In genomic region chr17:5122056-5122455, GRCh38 we compare ENCODE assay signal across 10 cellular contexts. TPM values are rescaled to one million over a fixed set of nuclear protein-coding genes. Genes with fewer than 3 reads are reported as not detected.
DNase-seq lines count a peak whose midpoint lies in the region; ATAC-seq, FAIRE-seq and TF ChIP-seq lines count a peak whose summit lies in the region.
"Not testable (repeated sequence)": the region's sequence is repeated elsewhere in the genome, so short reads cannot be mapped to it uniquely, and the experiment has no call there.
"Had no signal": no experiment of that assay in that cellular context is flagged by ENCODE, and none has a peak within 500 bp of the region (broad histone marks: within the 10 kb centered on the region; RNA-seq: fewer than 3 reads in every experiment).

No MANE protein-coding gene starts in this region.

- H2BK20ac ChIP-seq in H1 (ENCODE audit: low read length): not testable (repeated sequence)

- ATAC-seq in CD8-positive, alpha-beta T cell; activated T-helper 17 cell treated with anti-CD3 and anti-CD28 coated beads, Interleukin-2, amount 50 U/mL, for 72 hours (replicated peaks): not testable (repeated sequence)
- ATAC-seq in gastrocnemius medialis: peak in 1 of 2 donors; percentile 6

- not testable (repeated sequence) for H3K4me1 ChIP-seq in CD8-positive, alpha-beta T cell (ENCODE audit: insufficient read depth, low read length); NT2/D1 (ENCODE audit: insufficient read depth, insufficient read length); H1 (replicated peaks in 1 of 4; ENCODE audit: control insufficient read depth in 3 of 4, insufficient read depth in 4 of 4, low read length in 3 of 4)
- H3K4me1 ChIP-seq in gastrocnemius medialis (peaks cover 18 to 27% of the 10 kb centered on the region in 2 donors), tibial nerve (peaks cover 0 to 15% (median 0%) of the 10 kb centered on the region in 4 donors)

- peak in 1 of 7 experiments; percentile 19 for DNase-seq in CD8-positive, alpha-beta T cell
- not testable (repeated sequence) for DNase-seq in NT2/D1 (ENCODE audit: low read depth, low spot score); H1 (ENCODE audit: low read depth in 1 of 2, low spot score in 2 of 2); immature natural killer cell; nephron progenitor cell; gastrocnemius medialis
- DNase-seq in tibial nerve (ENCODE audit: low spot score in 2 of 2): peak in 1 of 2 donors; percentile 4

- H3K79me2 ChIP-seq in H1 (ENCODE audit: control insufficient read depth in 1 of 2, insufficient read depth in 2 of 2, low read length in 2 of 2): not testable (repeated sequence)

- in situ Hi-C loops in gastrocnemius medialis (cut with MboI; ENCODE audit: low sequenced_read_pairs in 4 of 4): not testable (repeated sequence)

- peak overlapping the region; percentile 63 to 97 for H3K4me2 ChIP-seq in H1 (ENCODE audit: insufficient read depth in 1 of 2, low read depth in 2 of 2, low read length in 2 of 2)

- H3K4ac ChIP-seq in H1 (replicated peaks; ENCODE audit: insufficient read length, low read depth, low read length): not testable (repeated sequence)

- TF ChIP-seq EP300 in H1 (IDR thresholded peaks at IDR 0.05; ENCODE audit: borderline replicate concordance in 1 of 2, low read depth in 2 of 2, low read length in 2 of 2); tibial nerve (IDR thresholded peaks at IDR 0.05): not testable (repeated sequence)

- H3K27ac ChIP-seq in CD8-positive, alpha-beta T cell (ENCODE audit: low read depth, low read length); H1 (ENCODE audit: low read depth, low read length); tibial nerve: not testable (repeated sequence)
- peak overlapping the region; percentile 86 to 92 (median 88) for H3K27ac ChIP-seq in gastrocnemius medialis

- TF ChIP-seq CTCF in CD8-positive, alpha-beta T cell (IDR thresholded peaks at IDR 0.05); H1 (IDR thresholded peaks at IDR 0.05; ENCODE audit: control extremely low read depth in 1 of 3, insufficient read depth in 1 of 3, low read depth in 1 of 3, low read length in 3 of 3); nephron progenitor cell (IDR thresholded peaks at IDR 0.05); gastrocnemius medialis (IDR thresholded peaks at IDR 0.05 in 4 of 5, conservative IDR thresholded peaks at IDR 0.05 in 1 of 5); tibial nerve (IDR thresholded peaks at IDR 0.05): not testable (repeated sequence)

- H3K4me3 Mint-ChIP-seq in CD8-positive, alpha-beta T cell: peak overlapping the region; percentile 35
- H3K4me3 Mint-ChIP-seq in activated T-helper 17 cell treated with anti-CD3 and anti-CD28 coated beads, Interleukin-2, amount 50 U/mL, for 72 hours: peak overlapping the region; percentile 37
- H3K4me3 Mint-ChIP-seq in immature natural killer cell (peak overlapping the region in 4 of 5 donors; percentile 42 to 64 (median 56)), nephron progenitor cell (peak overlapping the region; percentile 71)

- H3K27me3 Mint-ChIP-seq in CD8-positive, alpha-beta T cell (ENCODE audit: low read depth): peaks cover 39% of the 10 kb centered on the region
- H3K27me3 Mint-ChIP-seq in activated T-helper 17 cell treated with anti-CD3 and anti-CD28 coated beads, Interleukin-2, amount 50 U/mL, for 72 hours: peaks cover 35% of the 10 kb centered on the region
- H3K27me3 Mint-ChIP-seq in immature natural killer cell (ENCODE audit: low read depth in 3 of 3) (peaks cover 6 to 17% (median 15%) of the 10 kb centered on the region in 3 donors), nephron progenitor cell (ENCODE audit: low read depth, poor library complexity) (peaks cover 73% of the 10 kb centered on the region)

- H3K23ac ChIP-seq in H1 (ENCODE audit: insufficient read length): not testable (repeated sequence)

- H3K9me3 ChIP-seq in CD8-positive, alpha-beta T cell (ENCODE audit: low read length); NT2/D1 (ENCODE audit: insufficient read depth, low read length); H1 (ENCODE audit: insufficient read depth in 2 of 2, low read depth in 1 of 2, low read length in 1 of 2); gastrocnemius medialis: not testable (repeated sequence)
- peaks cover 0 to 16% (median 0%) of the 10 kb centered on the region in 4 donors for H3K9me3 ChIP-seq in tibial nerve

- CTCF ChIA-PET in CD8-positive, alpha-beta T cell (lab: Charles Lee): interaction anchor here (1.1 kb wide), 1 partner anchor 317 kb away, joined by 4 read pairs; the partner anchor contains the start of gene C1QBP
- CTCF ChIA-PET in H1 (lab: Charles Lee; ENCODE audit: partially characterized antibody): interaction anchor here (1.1 to 1.3 kb wide), 2 partner anchors 9 to 11 kb away, joined by 3 read pairs; no protein-coding TSS in a partner anchor

- H3K36me3 ChIP-seq in CD8-positive, alpha-beta T cell (ENCODE audit: insufficient read depth, low read length); NT2/D1 (ENCODE audit: insufficient read depth, insufficient read length, low read length); H1 (ENCODE audit: control insufficient read depth in 2 of 4, insufficient read depth in 4 of 4, low read length in 3 of 4); gastrocnemius medialis; tibial nerve: not testable (repeated sequence)

- not testable (repeated sequence) for H3K36me3 Mint-ChIP-seq in CD8-positive, alpha-beta T cell; activated T-helper 17 cell treated with anti-CD3 and anti-CD28 coated beads, Interleukin-2, amount 50 U/mL, for 72 hours (ENCODE audit: low read depth); immature natural killer cell; nephron progenitor cell (ENCODE audit: low read depth)

- not testable (repeated sequence) for H3K4me3 ChIP-seq in CD8-positive, alpha-beta T cell (ENCODE audit: low read depth, low read length)
- peak overlapping the region; percentile 69 for H3K4me3 ChIP-seq in NT2/D1 (ENCODE audit: insufficient read length, low read depth)
- H3K4me3 ChIP-seq in H1 (ENCODE audit: extremely low read depth in 1 of 4, insufficient read depth in 2 of 4, low read depth in 3 of 4, low read length in 4 of 4): peak overlapping the region in 3 of 4 experiments; percentile 58 to 74 (median 61); a peak in 2 of 8 replicates
- peak overlapping the region; percentile 65 to 78 (median 74) for H3K4me3 ChIP-seq in gastrocnemius medialis
- peak overlapping the region in 3 of 4 donors; percentile 17 to 55 (median 26) for H3K4me3 ChIP-seq in tibial nerve

- H2BK5ac ChIP-seq in H1 (ENCODE audit: low read depth, low read length): not testable (repeated sequence)

- not testable (repeated sequence) for H2BK15ac ChIP-seq in H1 (ENCODE audit: low read length)

- H4K8ac ChIP-seq in H1 (ENCODE audit: extremely low read depth, insufficient read depth, low read length): peak overlapping the region; percentile 80; the same call in 1 of the 2 replicates

- H3K9ac ChIP-seq in NT2/D1 (ENCODE audit: insufficient read length, low read depth) (peak overlapping the region; percentile 42), H1 (replicated peaks in 1 of 4; ENCODE audit: extremely low read depth in 1 of 4, low read depth in 3 of 4, low read length in 3 of 4) (0 out of 7 replicates have a peak overlapping the region, but pooled peaks of 1 of the 4 experiments have one; percentile 29)

- TF ChIP-seq POLR2A in H1 (IDR thresholded peaks at IDR 0.05; ENCODE audit: control extremely low read depth in 1 of 2, low read depth in 2 of 2, low read length in 2 of 2); gastrocnemius medialis (IDR thresholded peaks at IDR 0.05); tibial nerve (IDR thresholded peaks at IDR 0.05): not testable (repeated sequence)

- not testable (repeated sequence) for H3K18ac ChIP-seq in H1 (ENCODE audit: extremely low read depth, low read length)

- not testable (repeated sequence) for H3K9me3 Mint-ChIP-seq in CD8-positive, alpha-beta T cell; activated T-helper 17 cell treated with anti-CD3 and anti-CD28 coated beads, Interleukin-2, amount 50 U/mL, for 72 hours; immature natural killer cell
- H3K9me3 Mint-ChIP-seq in nephron progenitor cell: peaks cover 16% of the 10 kb centered on the region

- intact Hi-C loops in CD8-positive, alpha-beta T cell (cut with DNase I, micrococcal nuclease): not testable (repeated sequence)
- intact Hi-C loops in gastrocnemius medialis (cut with DNase I; ENCODE audit: low total_unique reads): loop anchor here (5.0 kb wide), 1 partner anchor 120 kb away; no protein-coding TSS in a partner anchor

- TF ChIP-seq RAD21 in H1 (IDR thresholded peaks at IDR 0.05 in 1 of 2, conservative IDR thresholded peaks at IDR 0.05 in 1 of 2; ENCODE audit: low read depth in 2 of 2, low read length in 2 of 2): not testable (repeated sequence)

- not testable (repeated sequence) for H2AK5ac ChIP-seq in H1 (ENCODE audit: low read depth, low read length)

- H4K20me1 ChIP-seq in H1 (replicated peaks in 1 of 2; ENCODE audit: control insufficient read depth in 1 of 2, insufficient read depth in 2 of 2, low read length in 2 of 2): not testable (repeated sequence)

- not testable (repeated sequence) for H4K5ac ChIP-seq in H1 (ENCODE audit: insufficient read length, low read depth, low read length)

- H3K4me1 Mint-ChIP-seq in CD8-positive, alpha-beta T cell (ENCODE audit: low read depth); activated T-helper 17 cell treated with anti-CD3 and anti-CD28 coated beads, Interleukin-2, amount 50 U/mL, for 72 hours; immature natural killer cell: not testable (repeated sequence)
- peaks cover 15% of the 10 kb centered on the region for H3K4me1 Mint-ChIP-seq in nephron progenitor cell

- WGBS in H1 (ENCODE audit: extremely low coverage in 1 of 2, insufficient coverage in 1 of 2, insufficient read length in 1 of 2, insufficient replicate concordance in 2 of 2, low coverage in 1 of 2, low lambda C conversion rate in 2 of 2, missing lambda C conversion rate in 1 of 2), 2 experiments: 69% methylated on average over 7 of the region's 7 CpGs; no CpG with 5 or more reads in 1 of the 2 experiments
- WGBS in tibial nerve, 2 donors: 64 to 70% methylated on average over 7 of the region's 7 CpGs

- H2AFZ ChIP-seq in H1 (ENCODE audit: low read length): peak overlapping the region; percentile 43

- not testable (repeated sequence) for H3K79me1 ChIP-seq in H1 (ENCODE audit: low read depth, low read length)

- H3K23me2 ChIP-seq in H1 (ENCODE audit: low read depth, low read length): not testable (repeated sequence)

- H2BK120ac ChIP-seq in H1 (replicated peaks; ENCODE audit: low read depth, low read length): not testable (repeated sequence)

- not testable (repeated sequence) for FAIRE-seq in H1 (lab: Jason Lieb, UNC)

- not testable (repeated sequence) for H4K91ac ChIP-seq in H1 (replicated peaks; ENCODE audit: insufficient read length, low read length)

- not testable (repeated sequence) for H3K14ac ChIP-seq in H1 (ENCODE audit: insufficient read length)

- H3K27me3 ChIP-seq in CD8-positive, alpha-beta T cell (ENCODE audit: insufficient read depth, low read length); NT2/D1 (ENCODE audit: insufficient read depth, insufficient read length); gastrocnemius medialis: not testable (repeated sequence)
- H3K27me3 ChIP-seq in H1 (replicated peaks in 1 of 4; ENCODE audit: control insufficient read depth in 3 of 4, extremely low read depth in 1 of 4, insufficient read depth in 3 of 4, low read length in 3 of 4) (peaks cover 0 to 26% (median 15%) of the 10 kb centered on the region in 4 experiments; a peak in 6 of 7 replicates), tibial nerve (peaks cover 0 to 47% of the 10 kb centered on the region in 2 donors)

- POLR2A ChIA-PET in CD8-positive, alpha-beta T cell (lab: Charles Lee): interaction anchor here (0.6 kb wide), 1 partner anchor 68 kb away, joined by 3 read pairs; no protein-coding TSS in a partner anchor
- POLR2A ChIA-PET in H1 (lab: Charles Lee; ENCODE audit: partially characterized antibody): interaction anchor here (0.6 to 4.2 kb wide), 5 partner anchors 8 to 44 kb away, joined by 3 to 28 read pairs (median 3); partner anchors contain the start of gene ZNF232

- H3K27ac Mint-ChIP-seq in CD8-positive, alpha-beta T cell; activated T-helper 17 cell treated with anti-CD3 and anti-CD28 coated beads, Interleukin-2, amount 50 U/mL, for 72 hours; immature natural killer cell; nephron progenitor cell: not testable (repeated sequence)

- H3K56ac ChIP-seq in H1 (replicated peaks; ENCODE audit: insufficient read length, low read depth, low read length): not testable (repeated sequence)

- peak overlapping the region; percentile 53; the same call in 1 of the 2 replicates for H2BK12ac ChIP-seq in H1 (ENCODE audit: low read depth, low read length)

RNA-seq across cellular contexts. Expression of gene USP6, which starts 6.2 kb away (rescaled TPM):
- total RNA-seq in CD8-positive, alpha-beta T cell: under 1 TPM; 0.06 to 0.22 TPM
- total RNA-seq in activated T-helper 17 cell treated with anti-CD3 and anti-CD28 coated beads, Interleukin-2, amount 50 U/mL, for 72 hours: under 1 TPM; 0.06 to 0.08 TPM
- total RNA-seq in H1 (2021; fragmentation: NEBNext Ultra II Directional; extraction: Animal tissue kit (Norgen Biotek cat#: 25700)): 0.25 and 0.32 TPM in 2 replicates
- 0.05 and 0.08 TPM in 2 replicates for polyA plus RNA-seq in H1 (2011; rRNA removed)
- polyA plus RNA-seq in H1 (2011; cell fraction: cytosol; rRNA removed): 0.12 TPM
- polyA plus RNA-seq in H1 (2011; cell fraction: nucleus; rRNA removed): 0.48 TPM
- polyA plus RNA-seq in H1 (2012, experiment 1 of 2): 0.11 to 0.16 TPM (median 0.13 TPM) in 4 replicates
- not detected for polyA plus RNA-seq in H1 (2012, experiment 2 of 2)
- polyA plus RNA-seq in H1 (2013, experiment 1 of 2): 0.04 TPM
- 0.02 TPM for polyA plus RNA-seq in H1 (2013, experiment 2 of 2)
- polyA minus RNA-seq in H1 (2011; rRNA and poly(A)+ RNA removed): 0.12 and 0.28 TPM in 2 replicates
- polyA minus RNA-seq in H1 (2011; cell fraction: cytosol; rRNA and poly(A)+ RNA removed): 0.15 TPM
- 0.50 TPM for polyA minus RNA-seq in H1 (2011; cell fraction: nucleus; rRNA and poly(A)+ RNA removed)
- polyA plus RNA-seq in immature natural killer cell: under 1 TPM; 0.03 to 0.12 (median 0.03) TPM
- total RNA-seq in gastrocnemius medialis: under 1 TPM; 0.26 to 0.97 (median 0.63) TPM
- 1 to 10 TPM in 1 of 4 donors, under 1 TPM in 1, not detected in 2; under 0.01 to 3.9 TPM for total RNA-seq in tibial nerve
- total RNA-seq: esophagus mucosa had no signal
- polyA plus RNA-seq: keratinocyte had no signal

RNA-seq across cellular contexts. Expression of gene ZNF232, which starts 10.4 kb away (rescaled TPM):
- 1 to 10 TPM; 5.7 to 6.1 TPM for total RNA-seq in CD8-positive, alpha-beta T cell
- total RNA-seq in activated T-helper 17 cell treated with anti-CD3 and anti-CD28 coated beads, Interleukin-2, amount 50 U/mL, for 72 hours: 10 to 100 TPM; 10.7 to 16.3 TPM
- 39.8 and 41.0 TPM in 2 replicates for total RNA-seq in H1 (2021; fragmentation: NEBNext Ultra II Directional; extraction: Animal tissue kit (Norgen Biotek cat#: 25700))
- polyA plus RNA-seq in H1 (2011; rRNA removed) (9.2 and 11.1 TPM in 2 replicates), immature natural killer cell (1 to 10 TPM; 1.8 to 9.8 (median 4.4) TPM)
- 15.6 TPM for polyA plus RNA-seq in H1 (2011; cell fraction: cytosol; rRNA removed)
- 13.4 TPM for polyA plus RNA-seq in H1 (2011; cell fraction: nucleus; rRNA removed)
- 25.1 to 28.4 TPM (median 26.8 TPM) in 4 replicates for polyA plus RNA-seq in H1 (2012, experiment 1 of 2)
- polyA plus RNA-seq in H1 (2012, experiment 2 of 2): 9.6 TPM
- 28.4 TPM for polyA plus RNA-seq in H1 (2013, experiment 1 of 2)
- polyA plus RNA-seq in H1 (2013, experiment 2 of 2): 27.7 TPM
- polyA minus RNA-seq in H1 (2011; rRNA and poly(A)+ RNA removed): 20.4 and 22.6 TPM in 2 replicates
- 10.9 TPM for polyA minus RNA-seq in H1 (2011; cell fraction: cytosol; rRNA and poly(A)+ RNA removed)
- 14.4 TPM for polyA minus RNA-seq in H1 (2011; cell fraction: nucleus; rRNA and poly(A)+ RNA removed)
- total RNA-seq in gastrocnemius medialis (10 to 100 TPM in 1 of 4 donors, 1 to 10 TPM in 3; 5.8 to 13.5 (median 7.7) TPM), tibial nerve (10 to 100 TPM in 2 of 4 donors, 1 to 10 TPM in 2; 7.3 to 16.4 (median 9.8) TPM)

RNA-seq across cellular contexts. Expression of gene ZFP3, which starts 43.8 kb away (rescaled TPM):
- 1 to 10 TPM; 2.6 to 2.7 TPM for total RNA-seq in CD8-positive, alpha-beta T cell
- total RNA-seq in activated T-helper 17 cell treated with anti-CD3 and anti-CD28 coated beads, Interleukin-2, amount 50 U/mL, for 72 hours: 1 to 10 TPM; 1.4 to 1.9 TPM
- total RNA-seq in H1 (2021; fragmentation: NEBNext Ultra II Directional; extraction: Animal tissue kit (Norgen Biotek cat#: 25700)): 0.15 and 0.17 TPM in 2 replicates
- polyA plus RNA-seq in H1 (2011; rRNA removed): 0.31 and 0.44 TPM in 2 replicates
- polyA plus RNA-seq in H1 (2011; cell fraction: cytosol; rRNA removed): 0.37 TPM
- 0.20 TPM for polyA plus RNA-seq in H1 (2011; cell fraction: nucleus; rRNA removed)
- 0.28 to 0.39 TPM (median 0.34 TPM) in 4 replicates for polyA plus RNA-seq in H1 (2012, experiment 1 of 2)
- polyA plus RNA-seq in H1 (2012, experiment 2 of 2): 0.03 TPM
- polyA plus RNA-seq in H1 (2013, experiment 1 of 2): 0.39 TPM
- polyA plus RNA-seq in H1 (2013, experiment 2 of 2): 0.33 TPM
- 0.49 and 0.66 TPM in 2 replicates for polyA minus RNA-seq in H1 (2011; rRNA and poly(A)+ RNA removed)
- 0.44 TPM for polyA minus RNA-seq in H1 (2011; cell fraction: cytosol; rRNA and poly(A)+ RNA removed)
- 1.7 TPM for polyA minus RNA-seq in H1 (2011; cell fraction: nucleus; rRNA and poly(A)+ RNA removed)
- under 1 TPM in 2 of 3 donors, not detected in 1; 0.51 to 0.61 TPM for polyA plus RNA-seq in immature natural killer cell
- total RNA-seq in gastrocnemius medialis: 10 to 100 TPM in 1 of 4 donors, 1 to 10 TPM in 3; 6.1 to 11.4 (median 7.6) TPM
- total RNA-seq in tibial nerve: 1 to 10 TPM; 2.5 to 7.1 (median 4.7) TPM
